ENCODE assay signal across 1 cellular context in genomic region chr18:35443434-35443833, GRCh38.
TF ChIP-seq lines count a peak whose summit lies in the region.

No MANE protein-coding gene starts in this region.

TF ChIP-seq in GM12878, 131 proteins besides CTCF, POLR2A, EP300 and RAD21:
- TF ChIP-seq SPI1 (IDR thresholded peaks at IDR 0.05; ENCODE audit: borderline replicate concordance, insufficient read depth, low read depth, low read length) (peak; percentile 28; the same call in 1 of the 2 replicates), NFIC (IDR thresholded peaks at IDR 0.05; ENCODE audit: low read depth, low read length) (no peak)
TF ChIP-seq in GM12878: peak in this region for 1.
